In genomic region chr2:39504790-39505335, GRCh38 we compare ENCODE assay signal across 12 cellular contexts.
DNase-seq lines count a peak whose midpoint lies in the region; ATAC-seq and TF ChIP-seq lines count a peak whose summit lies in the region.
"Had no signal": no experiment of that assay in that cellular context is flagged by ENCODE, and none has a peak within 500 bp of the region (broad histone marks: within the 10 kb centered on the region; RNA-seq: fewer than 3 reads in every experiment).

No MANE protein-coding gene starts in this region.

- H3K4me1 ChIP-seq in right atrium auricular region: peaks cover 0 to 45% of the 10 kb centered on the region in 2 donors

- intact Hi-C loops in lower leg skin (cut with DNase I; ENCODE audit: low total_unique reads): no loop called here

- H3K4me3 ChIP-seq in right atrium auricular region (no peak overlapping the region), skeletal muscle cell (ENCODE audit: low read depth, low read length) (no peak overlapping the region), lower leg skin (ENCODE audit: low read depth, poor library complexity, severe bottlenecking) (no peak overlapping the region)

- ATAC-seq in GM18858 (IDR thresholded peaks at IDR 0.05; ENCODE audit: unreplicated experiment): no peak
- ATAC-seq in GM21619 (IDR thresholded peaks at IDR 0.05; ENCODE audit: unreplicated experiment): no peak
- no peak for ATAC-seq in HG02938 (IDR thresholded peaks at IDR 0.05; ENCODE audit: unreplicated experiment)

- WGBS in lower leg skin, 2 donors: 35 to 43% methylated on average over 5 of the region's 5 CpGs

- no peaks in the 10 kb centered on the region for H3K36me3 ChIP-seq in right atrium auricular region
- H3K36me3 ChIP-seq: neutrophil had no signal

- H3K9me3 ChIP-seq in right atrium auricular region: no peaks in the 10 kb centered on the region
- H3K9me3 ChIP-seq: neutrophil had no signal

- H3K27me3 ChIP-seq in right atrium auricular region: no peaks in the 10 kb centered on the region
- H3K27me3 ChIP-seq: neutrophil had no signal

- no peak for TF ChIP-seq POLR2A in lower leg skin (IDR thresholded peaks at IDR 0.05)

- peak overlapping the region; percentile 52 to 67 for H3K27ac ChIP-seq in right atrium auricular region
- H3K27ac ChIP-seq: neutrophil had no signal

- DNase-seq in EL (peak; percentile 85), amniotic epithelial cell (ENCODE audit: low read depth) (peak; percentile 95), right atrium auricular region (ENCODE audit: low spot score) (no peak), skeletal muscle cell (ENCODE audit: low read depth) (peak; percentile 66), lower leg skin (ENCODE audit: low spot score in 2 of 2) (no peak)
- DNase-seq: activated T-cell treated with anti-CD3 and anti-CD28 coated beads, Interleukin-2, amount 50 U/mL, for 24 hours; DND-41; NCI-H2081 treated with DMSO at 0.1 percent for 48 hours had no signal

- TF ChIP-seq CTCF in right atrium auricular region (IDR thresholded peaks at IDR 0.05) (no peak), lower leg skin (IDR thresholded peaks at IDR 0.05) (no peak)

Comparison
In these comparisons a context has a peak if more than half of its experiments do, and no peak if none do; other contexts are left out.
1. DNase-seq: peak in EL (single experiment), amniotic epithelial cell (single experiment) and skeletal muscle cell (single experiment); none in right atrium auricular region (single experiment) and lower leg skin (0 of 2).